21 cellular contexts compared by ENCODE assay signal in the genomic region with DNA sequence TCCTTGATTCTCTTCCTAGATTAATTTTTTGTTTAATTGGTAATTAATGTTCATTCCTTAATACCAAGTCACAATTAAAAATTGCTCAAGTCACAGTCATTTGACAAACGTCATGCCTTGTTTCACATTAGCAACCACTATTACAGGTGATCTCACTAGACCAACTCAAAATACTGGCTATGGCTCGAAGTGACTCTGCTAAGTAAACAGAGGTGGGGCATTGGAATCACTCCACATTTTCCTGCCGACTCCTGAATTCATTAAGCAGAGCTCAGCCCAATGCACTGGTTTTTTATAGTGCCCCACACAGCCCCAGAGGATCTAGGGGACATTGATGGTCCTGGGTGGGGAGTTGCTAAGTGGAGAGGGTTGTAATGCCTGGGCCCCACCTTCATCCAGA.
DNase-seq lines count a peak whose midpoint lies in the region; ATAC-seq and TF ChIP-seq lines count a peak whose summit lies in the region.
"Had no signal": no experiment of that assay in that cellular context is flagged by ENCODE, and none has a peak within 500 bp of the region (broad histone marks: within the 10 kb centered on the region; RNA-seq: fewer than 3 reads in every experiment).

No MANE protein-coding gene starts in this region.

- peaks cover 0 to 26% (median 17%) of the 10 kb centered on the region in 3 donors for H3K4me1 ChIP-seq in esophagus squamous epithelium
- no peaks in the 10 kb centered on the region for H3K4me1 ChIP-seq in prostate gland (replicated peaks)
- H3K4me1 ChIP-seq in aorta (ENCODE audit: control insufficient read depth in 1 of 2, insufficient read depth in 2 of 2, low read length in 2 of 2) = no peaks in the 10 kb centered on the region
- H3K4me1 ChIP-seq: heart right ventricle had no signal

- intact Hi-C loops in esophagus squamous epithelium (cut with DNase I) = no loop called here
- intact Hi-C loops in prostate gland (cut with DNase I) = no loop called here
- intact Hi-C loops in aorta (cut with DNase I) = no loop called here

- H3K27ac ChIP-seq in esophagus squamous epithelium (peak overlapping the region; percentile 39 to 80 (median 65)), prostate gland (peak overlapping the region; percentile 27 to 61), aorta (ENCODE audit: low read depth in 1 of 2, low read length in 2 of 2) (no peak overlapping the region)
- H3K27ac ChIP-seq: heart right ventricle had no signal

- DNase-seq in DMS79 (lab: John Stamatoyannopoulos, UW) (peak; percentile 23), NCI-H69 (lab: John Stamatoyannopoulos, UW) (peak; percentile 61), esophagus squamous epithelium (lab: John Stamatoyannopoulos, UW) (no peak), prostate gland (ENCODE audit: low spot score) (peak; percentile 63), aorta (no peak), HUDEP-2 (lab: John Stamatoyannopoulos, UW; ENCODE audit: unreplicated experiment in 76 of 76) (no peak), GM19238 (ENCODE audit: insufficient read length, low spot score) (no peak)
- DNase-seq: activated CD4-positive, alpha-beta T cell treated with anti-CD3 and anti-CD28 coated beads, Interleukin-2, amount 10 ng/mL, durations not matched to agents 7 days and 5 days; activated naive CD4-positive, alpha-beta T cell; effector memory CD8-positive, alpha-beta T cell; heart right ventricle; naive thymus-derived CD4-positive, alpha-beta T cell; NCI-H1694 treated with DMSO at 0.1 percent for 48 hours; NCI-H446 treated with DMSO at 0.1 percent for 48 hours; Right ventricle myocardium superior; stimulated activated CD4-positive, alpha-beta T cell treated with anti-CD3 and anti-CD28 coated beads, Interleukin-2, amount 100 ng/mL, for 48 hours; stimulated activated naive CD8-positive, alpha-beta T cell treated with anti-CD3 and anti-CD28 coated beads, Interleukin-15, amount 100 ng/mL, for 72 hours; T-cell had no signal

- TF ChIP-seq POLR2A in esophagus squamous epithelium (IDR thresholded peaks at IDR 0.05) (no peak), prostate gland (IDR thresholded peaks at IDR 0.05) (no peak)

- H3K27me3 ChIP-seq in esophagus squamous epithelium (peaks cover 0 to 65% (median 0%) of the 10 kb centered on the region in 4 donors), prostate gland (replicated peaks; ENCODE audit: insufficient read depth) (no peaks in the 10 kb centered on the region), aorta (ENCODE audit: control insufficient read depth in 1 of 2, insufficient read depth in 2 of 2, low read length in 1 of 2) (no peaks in the 10 kb centered on the region)
- H3K27me3 ChIP-seq: heart right ventricle had no signal

- H3K36me3 ChIP-seq in esophagus squamous epithelium = no peaks in the 10 kb centered on the region
- H3K36me3 ChIP-seq in prostate gland = no peaks in the 10 kb centered on the region
- no peaks in the 10 kb centered on the region for H3K36me3 ChIP-seq in aorta (ENCODE audit: control insufficient read depth in 1 of 2, insufficient read depth in 2 of 2, low read length in 1 of 2)
- H3K36me3 ChIP-seq: heart right ventricle had no signal

- peak overlapping the region in 1 of 4 donors; percentile 27 for H3K4me3 ChIP-seq in esophagus squamous epithelium
- no peak overlapping the region for H3K4me3 ChIP-seq in prostate gland
- H3K4me3 ChIP-seq in aorta (ENCODE audit: low read length in 2 of 2) = no peak overlapping the region
- H3K4me3 ChIP-seq: GM12878, heart right ventricle had no signal

- WGBS in esophagus squamous epithelium, 2 donors = 23 to 27% methylated on average over 3 of the region's 3 CpGs
- 33% methylated on average over 3 of the region's 3 CpGs for WGBS in prostate gland
- WGBS in aorta, 2 donors = 32 to 40% methylated on average over 3 of the region's 3 CpGs

- ATAC-seq in aorta (ENCODE audit: low FRiP score) (no peak), HG03521 (IDR thresholded peaks at IDR 0.05; ENCODE audit: unreplicated experiment) (no peak)
- ATAC-seq: effector memory CD8-positive, alpha-beta T cell; GM12878; HCT116; heart right ventricle; naive thymus-derived CD4-positive, alpha-beta T cell; stimulated activated naive CD8-positive, alpha-beta T cell treated with anti-CD3 and anti-CD28 coated beads, Interleukin-15, amount 100 ng/mL, for 72 hours; T-cell had no signal

- TF ChIP-seq CTCF in esophagus squamous epithelium (IDR thresholded peaks at IDR 0.05) = no peak
- TF ChIP-seq CTCF in prostate gland (IDR thresholded peaks at IDR 0.05) = no peak

- H3K9me3 ChIP-seq in esophagus squamous epithelium (no peaks in the 10 kb centered on the region), prostate gland (no peaks in the 10 kb centered on the region), aorta (ENCODE audit: control insufficient read depth, low read length) (no peaks in the 10 kb centered on the region)
- H3K9me3 ChIP-seq: heart right ventricle had no signal

Comparison
In these comparisons a context has a peak if more than half of its experiments do, and no peak if none do; other contexts are left out.
1. DNase-seq: peak in DMS79 (single experiment), NCI-H69 (single experiment) and prostate gland (single experiment); none in esophagus squamous epithelium (single experiment), aorta (0 of 2), HUDEP-2 (0 of 76) and GM19238 (single experiment).
2. H3K27ac ChIP-seq: peak in esophagus squamous epithelium (4 of 4) and prostate gland (2 of 2); none in aorta (0 of 2).